In the genomic region with DNA sequence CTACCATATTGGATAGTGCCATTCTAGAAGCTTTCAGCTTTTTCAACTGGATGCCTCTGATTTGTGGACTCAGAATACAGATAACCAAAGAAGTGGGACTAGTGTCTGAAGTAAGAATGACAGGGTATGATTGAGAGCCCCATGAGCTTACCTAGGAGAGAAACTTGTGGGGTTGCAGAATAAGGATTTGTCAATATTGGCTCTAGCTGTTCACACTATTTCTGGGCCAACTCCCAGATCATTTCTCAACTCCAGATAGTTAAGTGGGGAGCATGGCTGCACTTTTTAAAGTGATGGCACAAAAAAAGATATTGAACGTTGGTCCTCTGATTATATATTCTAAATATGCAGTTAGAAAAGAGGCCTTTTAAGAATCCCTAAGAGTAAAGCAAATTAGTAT, we compare ENCODE assay signal across 27 cellular contexts. TPM values are rescaled to one million over a fixed set of nuclear protein-coding genes. Genes with fewer than 3 reads are reported as not detected.
DNase-seq lines count a peak whose midpoint lies in the region; ATAC-seq and FAIRE-seq lines count a peak whose summit lies in the region.
"Had no signal": no experiment of that assay in that cellular context is flagged by ENCODE, and none has a peak within 500 bp of the region (broad histone marks: within the 10 kb centered on the region; RNA-seq: fewer than 3 reads in every experiment).

No MANE protein-coding gene starts in this region.

- peak overlapping the region; percentile 2; the same call in 1 of the 2 replicates for H3K27ac ChIP-seq in Karpas-422 (ENCODE audit: low read length)
- H3K27ac ChIP-seq in naive thymus-derived CD4-positive, alpha-beta T cell (ENCODE audit: low read depth, low read length) = no peak overlapping the region
- H3K27ac ChIP-seq: 22Rv1, HL-60 had no signal

- H3K9me2 ChIP-seq in Karpas-422 (replicated peaks; ENCODE audit: insufficient read depth, low read length) = no peaks in the 10 kb centered on the region; the same call in 1 of the 2 replicates
- H3K9me2 ChIP-seq: SK-N-SH had no signal

- POLR2A ChIA-PET in activated CD4-positive, alpha-beta memory T cell treated with anti-CD3 and anti-CD28 coated beads, Interleukin-2, amount 10 ng/mL, durations not matched to agents 7 days and 5 days (lab: Charles Lee) = interaction anchor here (0.6 to 1.7 kb wide), 3 partner anchors 12 to 38 kb away, joined by 3 to 7 read pairs (median 4); partner anchors contain the start of gene KANK1
- POLR2A ChIA-PET in activated CD4-positive, alpha-beta memory T cell treated with anti-CD3 and anti-CD28 coated beads for 36 hours (lab: Charles Lee) = no interaction called here
- POLR2A ChIA-PET in naive thymus-derived CD4-positive, alpha-beta T cell (lab: Charles Lee) = no interaction called here

- peak overlapping the region; percentile 22 for H3K27ac Mint-ChIP-seq in activated CD4-positive, alpha-beta memory T cell treated with anti-CD3 and anti-CD28 coated beads, Interleukin-2, amount 10 ng/mL, durations not matched to agents 7 days and 5 days
- H3K27ac Mint-ChIP-seq in activated CD4-positive, alpha-beta memory T cell treated with anti-CD3 and anti-CD28 coated beads for 36 hours = no peak overlapping the region
- peak overlapping the region in 5 of 9 donors; percentile 14 to 71 (median 41) for H3K27ac Mint-ChIP-seq in naive thymus-derived CD4-positive, alpha-beta T cell
- H3K27ac Mint-ChIP-seq in immature natural killer cell = peak overlapping the region in 1 of 6 donors; percentile 40

- no peak for DNase-seq in activated CD4-positive, alpha-beta memory T cell treated with anti-CD3 and anti-CD28 coated beads, Interleukin-2, amount 10 ng/mL, durations not matched to agents 7 days and 5 days
- no peak for DNase-seq in activated CD4-positive, alpha-beta memory T cell treated with anti-CD3 and anti-CD28 coated beads for 36 hours
- DNase-seq in Karpas-422 (no peak), fibroblast of gingiva (ENCODE audit: low read depth) (peak; percentile 8), HTR-8/SVneo (ENCODE audit: insufficient read length, low spot score) (no peak), NCI-H1092 treated with DMSO at 0.1 percent for 48 hours (lab: John Stamatoyannopoulos, UW) (no peak), immature natural killer cell (no peak)
- DNase-seq in naive thymus-derived CD4-positive, alpha-beta T cell = no peak
- DNase-seq: ACHN, BE2C, Calu3, DMS153, DND-41, KG1, MM.1S, NCI-H1417, NCI-H1694, NCI-H2029 treated with DMSO at 0.1 percent for 48 hours, NCI-H446 treated with DMSO at 0.1 percent for 48 hours, NCI-H526, NCI-H82, SK-N-SH had no signal

- intact Hi-C loops in activated CD4-positive, alpha-beta memory T cell treated with anti-CD3 and anti-CD28 coated beads for 36 hours (cut with micrococcal nuclease) = no loop called here
- intact Hi-C loops in naive thymus-derived CD4-positive, alpha-beta T cell (cut with micrococcal nuclease) = no loop called here

- no peak overlapping the region for H2AFZ ChIP-seq in Karpas-422 (ENCODE audit: low read length)

- H3K36me3 ChIP-seq in Karpas-422 (ENCODE audit: insufficient read depth, low read length) = peaks cover 3% of the 10 kb centered on the region; the same call in 1 of the 2 replicates
- peaks cover 7 to 38% (median 8%) of the 10 kb centered on the region in 3 experiments for H3K36me3 ChIP-seq in naive thymus-derived CD4-positive, alpha-beta T cell (ENCODE audit: control insufficient read depth in 2 of 3, insufficient read depth in 3 of 3, low read length in 3 of 3)
- H3K36me3 ChIP-seq: BE2C had no signal

- peaks cover 13% of the 10 kb centered on the region; the same call in 1 of the 2 replicates for H3K79me2 ChIP-seq in Karpas-422 (ENCODE audit: low read length)

- H3K4me2 ChIP-seq in Karpas-422 (ENCODE audit: low read depth, low read length, poor library complexity, severe bottlenecking) = no peak overlapping the region
- H3K4me2 ChIP-seq: SK-N-SH had no signal

- peaks cover 35% of the 10 kb centered on the region for H3K4me1 Mint-ChIP-seq in activated CD4-positive, alpha-beta memory T cell treated with anti-CD3 and anti-CD28 coated beads, Interleukin-2, amount 10 ng/mL, durations not matched to agents 7 days and 5 days
- H3K4me1 Mint-ChIP-seq in activated CD4-positive, alpha-beta memory T cell treated with anti-CD3 and anti-CD28 coated beads for 36 hours (ENCODE audit: low read depth) = peaks cover 22% of the 10 kb centered on the region
- peaks cover 17 to 34% (median 27%) of the 10 kb centered on the region in 7 donors for H3K4me1 Mint-ChIP-seq in naive thymus-derived CD4-positive, alpha-beta T cell
- peaks cover 36 to 41% of the 10 kb centered on the region in 2 donors for H3K4me1 Mint-ChIP-seq in immature natural killer cell

- no peak overlapping the region for H3K4me3 ChIP-seq in Karpas-422 (ENCODE audit: low read length)
- H3K4me3 ChIP-seq in naive thymus-derived CD4-positive, alpha-beta T cell (ENCODE audit: low read length) = no peak overlapping the region

- no peaks in the 10 kb centered on the region for H3K9me3 Mint-ChIP-seq in activated CD4-positive, alpha-beta memory T cell treated with anti-CD3 and anti-CD28 coated beads, Interleukin-2, amount 10 ng/mL, durations not matched to agents 7 days and 5 days
- H3K9me3 Mint-ChIP-seq in activated CD4-positive, alpha-beta memory T cell treated with anti-CD3 and anti-CD28 coated beads for 36 hours = no peaks in the 10 kb centered on the region
- H3K9me3 Mint-ChIP-seq in naive thymus-derived CD4-positive, alpha-beta T cell = peaks cover 0 to 3% (median 0%) of the 10 kb centered on the region in 11 donors
- H3K9me3 Mint-ChIP-seq in immature natural killer cell = no peaks in the 10 kb centered on the region
- H3K9me3 Mint-ChIP-seq: CD14-positive monocyte had no signal

- no peak for FAIRE-seq in HTR-8/SVneo (lab: Jason Lieb, UNC)
- FAIRE-seq: GM12892, H54 had no signal

- H3K36me3 Mint-ChIP-seq in activated CD4-positive, alpha-beta memory T cell treated with anti-CD3 and anti-CD28 coated beads, Interleukin-2, amount 10 ng/mL, durations not matched to agents 7 days and 5 days (ENCODE audit: low read depth) = peaks cover 50% of the 10 kb centered on the region
- peaks cover 28% of the 10 kb centered on the region for H3K36me3 Mint-ChIP-seq in activated CD4-positive, alpha-beta memory T cell treated with anti-CD3 and anti-CD28 coated beads for 36 hours
- H3K36me3 Mint-ChIP-seq in naive thymus-derived CD4-positive, alpha-beta T cell = peaks cover 9 to 33% (median 28%) of the 10 kb centered on the region in 5 donors
- peaks cover 19 to 35% (median 25%) of the 10 kb centered on the region in 3 donors for H3K36me3 Mint-ChIP-seq in immature natural killer cell

- H4K20me1 ChIP-seq in Karpas-422 (ENCODE audit: insufficient read depth, low read depth, low read length) = no peaks in the 10 kb centered on the region

- no peak overlapping the region for H3K9ac ChIP-seq in Karpas-422 (ENCODE audit: low read length)
- H3K9ac ChIP-seq: SK-N-SH had no signal

- CTCF ChIA-PET in activated CD4-positive, alpha-beta memory T cell treated with anti-CD3 and anti-CD28 coated beads, Interleukin-2, amount 10 ng/mL, durations not matched to agents 7 days and 5 days (lab: Charles Lee) = interaction anchor here (0.5 to 1.4 kb wide), 2 partner anchors 9 to 37 kb away, joined by 5 to 6 read pairs; no protein-coding TSS in a partner anchor
- CTCF ChIA-PET in activated CD4-positive, alpha-beta memory T cell treated with anti-CD3 and anti-CD28 coated beads for 36 hours (lab: Charles Lee) = no interaction called here
- CTCF ChIA-PET in naive thymus-derived CD4-positive, alpha-beta T cell (lab: Charles Lee) = no interaction called here

- no peaks in the 10 kb centered on the region for H3K27me3 ChIP-seq in Karpas-422 (ENCODE audit: low read length)
- H3K27me3 ChIP-seq in naive thymus-derived CD4-positive, alpha-beta T cell (ENCODE audit: control insufficient read depth in 2 of 2, insufficient read depth in 2 of 2, low read length in 2 of 2) = no peaks in the 10 kb centered on the region

- H3K27me3 Mint-ChIP-seq in activated CD4-positive, alpha-beta memory T cell treated with anti-CD3 and anti-CD28 coated beads, Interleukin-2, amount 10 ng/mL, durations not matched to agents 7 days and 5 days = no peaks in the 10 kb centered on the region
- no peaks in the 10 kb centered on the region for H3K27me3 Mint-ChIP-seq in activated CD4-positive, alpha-beta memory T cell treated with anti-CD3 and anti-CD28 coated beads for 36 hours
- no peaks in the 10 kb centered on the region for H3K27me3 Mint-ChIP-seq in naive thymus-derived CD4-positive, alpha-beta T cell
- peaks cover 11 to 13% (median 12%) of the 10 kb centered on the region in 3 donors for H3K27me3 Mint-ChIP-seq in immature natural killer cell (ENCODE audit: low read depth in 3 of 3)

- ATAC-seq in naive thymus-derived CD4-positive, alpha-beta T cell = no peak

- no peak overlapping the region for H3K4me3 Mint-ChIP-seq in activated CD4-positive, alpha-beta memory T cell treated with anti-CD3 and anti-CD28 coated beads, Interleukin-2, amount 10 ng/mL, durations not matched to agents 7 days and 5 days
- H3K4me3 Mint-ChIP-seq in activated CD4-positive, alpha-beta memory T cell treated with anti-CD3 and anti-CD28 coated beads for 36 hours = no peak overlapping the region
- no peak overlapping the region for H3K4me3 Mint-ChIP-seq in naive thymus-derived CD4-positive, alpha-beta T cell
- H3K4me3 Mint-ChIP-seq in immature natural killer cell = no peak overlapping the region
- H3K4me3 Mint-ChIP-seq: CD14-positive monocyte had no signal

- H3K4me1 ChIP-seq in Karpas-422 (ENCODE audit: low read length) = peaks cover 30% of the 10 kb centered on the region
- peaks cover 0 to 6% of the 10 kb centered on the region in 2 donors for H3K4me1 ChIP-seq in naive thymus-derived CD4-positive, alpha-beta T cell (ENCODE audit: control insufficient read depth in 2 of 2, insufficient read depth in 2 of 2, low read length in 2 of 2)
- H3K4me1 ChIP-seq: BE2C had no signal

- no peaks in the 10 kb centered on the region for H3K9me3 ChIP-seq in Karpas-422 (ENCODE audit: low read length)
- no peaks in the 10 kb centered on the region for H3K9me3 ChIP-seq in naive thymus-derived CD4-positive, alpha-beta T cell (ENCODE audit: control insufficient read depth in 2 of 3, low read length in 3 of 3)
- H3K9me3 ChIP-seq: BE2C, SK-N-SH had no signal

RNA-seq across cellular contexts. Expression of gene KANK1, which starts 37.7 kb away (rescaled TPM):
- total RNA-seq in activated CD4-positive, alpha-beta memory T cell treated with anti-CD3 and anti-CD28 coated beads, Interleukin-2, amount 10 ng/mL, durations not matched to agents 7 days and 5 days = 1 to 10 TPM; 7.6 to 8.2 TPM
- 1 to 10 TPM; 8.3 TPM for total RNA-seq in activated CD4-positive, alpha-beta memory T cell treated with anti-CD3 and anti-CD28 coated beads for 36 hours
- total RNA-seq in Karpas-422 (2014; rRNA removed; shearing (Covaris generic); ENCODE audit: low replicate concordance) = 78.7 and 82.5 TPM in 2 replicates
- total RNA-seq in naive thymus-derived CD4-positive, alpha-beta T cell = 10 to 100 TPM in 3 of 5 experiments, 1 to 10 TPM in 2; 2.4 to 47.2 (median 21.5) TPM
- 10 to 100 TPM in 1 of 2 donors, 1 to 10 TPM in 1; 9.3 to 29.8 TPM for polyA plus RNA-seq in naive thymus-derived CD4-positive, alpha-beta T cell
- under 1 TPM in 2 of 3 donors, not detected in 1; 0.04 to 0.59 TPM for polyA plus RNA-seq in immature natural killer cell
